ENCODE assay signal across 2 cellular contexts in the genomic region with DNA sequence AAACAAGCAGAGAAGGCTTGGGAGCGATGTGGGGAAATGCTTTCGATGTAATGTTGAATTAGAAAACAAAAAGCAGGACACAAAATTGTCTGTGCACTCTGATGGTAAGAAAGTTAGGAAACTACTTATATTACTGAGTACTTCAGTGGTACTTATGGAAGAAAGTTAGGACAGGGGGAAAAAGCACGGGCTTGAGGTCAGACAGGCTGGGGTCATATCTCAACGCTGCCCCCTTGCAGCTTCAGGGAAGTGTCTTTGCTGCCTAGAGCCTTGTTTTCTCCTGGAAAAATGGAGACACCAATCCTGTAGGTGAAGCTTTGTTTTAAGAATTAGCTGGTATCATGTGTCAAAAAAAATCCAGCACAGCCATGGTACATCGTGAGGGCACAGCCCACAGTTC.
TF ChIP-seq lines count a peak whose summit lies in the region.

No MANE protein-coding gene starts in this region.

TF ChIP-seq in SK-N-SH, 30 proteins besides CTCF, POLR2A, EP300 and RAD21 (continued from another document):
- TF ChIP-seq, protein P1, sequence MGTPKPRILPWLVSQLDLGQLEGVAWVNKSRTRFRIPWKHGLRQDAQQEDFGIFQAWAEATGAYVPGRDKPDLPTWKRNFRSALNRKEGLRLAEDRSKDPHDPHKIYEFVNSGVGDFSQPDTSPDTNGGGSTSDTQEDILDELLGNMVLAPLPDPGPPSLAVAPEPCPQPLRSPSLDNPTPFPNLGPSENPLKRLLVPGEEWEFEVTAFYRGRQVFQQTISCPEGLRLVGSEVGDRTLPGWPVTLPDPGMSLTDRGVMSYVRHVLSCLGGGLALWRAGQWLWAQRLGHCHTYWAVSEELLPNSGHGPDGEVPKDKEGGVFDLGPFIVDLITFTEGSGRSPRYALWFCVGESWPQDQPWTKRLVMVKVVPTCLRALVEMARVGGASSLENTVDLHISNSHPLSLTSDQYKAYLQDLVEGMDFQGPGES (IDR thresholded peaks at IDR 0.05; ENCODE audit: low read depth, low read length), result no peak
TF ChIP-seq in SK-N-SH: peak in this region for 0.

TF ChIP-seq in SK-N-SH treated with all-trans-retinoic acid at 6 μM for 48 hours, 23 proteins besides CTCF, POLR2A, EP300 and RAD21 (continued from another document):
- TF ChIP-seq CREB5 (CRISPR knock-in tag; IDR thresholded peaks at IDR 0.05; ENCODE audit: low read depth) (no peak), PATZ1 (CRISPR knock-in tag; IDR thresholded peaks at IDR 0.05; ENCODE audit: borderline replicate concordance) (no peak), SNAI2 (CRISPR knock-in tag; IDR thresholded peaks at IDR 0.05) (no peak), PPARA (CRISPR knock-in tag; IDR thresholded peaks at IDR 0.05; ENCODE audit: borderline replicate concordance) (no peak), GLIS3 (CRISPR knock-in tag; IDR thresholded peaks at IDR 0.05) (no peak), TOX (CRISPR knock-in tag; IDR thresholded peaks at IDR 0.05; ENCODE audit: borderline replicate concordance) (no peak), ESRRG (CRISPR knock-in tag; IDR thresholded peaks at IDR 0.05) (no peak)
